In the genomic region with DNA sequence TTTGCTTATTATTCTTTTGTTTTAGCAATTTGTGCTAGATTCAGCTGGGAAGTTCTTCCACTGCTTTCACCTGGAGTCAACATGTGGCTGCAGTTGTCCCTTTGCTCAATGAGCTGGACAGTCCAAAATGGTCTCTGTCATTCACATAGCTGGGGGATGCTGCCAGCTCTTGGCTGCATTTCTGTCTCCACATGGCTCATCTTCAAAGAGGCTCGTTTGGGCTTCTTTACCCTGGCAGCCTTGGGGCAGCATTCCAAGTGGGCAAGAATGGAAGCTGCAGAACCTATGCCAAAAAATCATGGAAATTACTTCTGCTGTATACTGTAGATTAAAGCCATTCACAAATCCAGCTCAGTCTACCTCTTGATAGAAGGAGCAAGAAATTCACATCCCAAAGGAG, we compare ENCODE assay signal across 20 cellular contexts.
DNase-seq lines count a peak whose midpoint lies in the region; ATAC-seq and TF ChIP-seq lines count a peak whose summit lies in the region.
"Had no signal": no experiment of that assay in that cellular context is flagged by ENCODE, and none has a peak within 500 bp of the region (broad histone marks: within the 10 kb centered on the region; RNA-seq: fewer than 3 reads in every experiment).

No MANE protein-coding gene starts in this region.

- no peak overlapping the region for H3K27ac ChIP-seq in mammary epithelial cell (ENCODE audit: insufficient read depth, low read depth, low read length)
- H3K27ac ChIP-seq: 22Rv1; A549; BLaER1 treated with 17β-estradiol and CSF1 and Interleukin-3, amounts not matched to agents 10 nM and 100 nM; C4-2B had no signal

- H3K4me1 ChIP-seq in mammary epithelial cell (ENCODE audit: insufficient read depth, low read length), result no peaks in the 10 kb centered on the region
- H3K4me1 ChIP-seq: A549; BLaER1 treated with 17β-estradiol and CSF1 and Interleukin-3, amounts not matched to agents 10 nM and 100 nM; Caco-2 had no signal

- H3K27me3 ChIP-seq in mammary epithelial cell (ENCODE audit: insufficient read depth, low read length), result no peaks in the 10 kb centered on the region
- H3K27me3 ChIP-seq: BLaER1 treated with 17β-estradiol and CSF1 and Interleukin-3, amounts not matched to agents 10 nM and 100 nM had no signal

- ATAC-seq in HG03354 (IDR thresholded peaks at IDR 0.05; ENCODE audit: poor library complexity, severe bottlenecking, unreplicated experiment) (no peak), HG02885 (IDR thresholded peaks at IDR 0.05; ENCODE audit: poor library complexity, unreplicated experiment) (no peak)
- ATAC-seq: A549; CD8-positive, alpha-beta T cell had no signal

- dilution Hi-C loops in mammary epithelial cell (cut with HindIII; ENCODE audit: low sequenced_read_pairs), result no loop called here

- H3K27me3 Mint-ChIP-seq in MCF 10A (ENCODE audit: insufficient read depth, unreplicated experiment) (no peaks in the 10 kb centered on the region), brain (peaks cover 5% of the 10 kb centered on the region)
- H3K27me3 Mint-ChIP-seq: B cell; CD4-positive, alpha-beta T cell had no signal

- H3K9me3 Mint-ChIP-seq in MCF 10A (ENCODE audit: unreplicated experiment) (peaks cover 7% of the 10 kb centered on the region), brain (peaks cover 8 to 31% (median 16%) of the 10 kb centered on the region in 5 experiments)

- TF ChIP-seq CTCF in mammary epithelial cell (conservative IDR thresholded peaks at IDR 0.05 in 1 of 2, IDR thresholded peaks at IDR 0.05 in 1 of 2; ENCODE audit: extremely low read depth in 1 of 2, insufficient read depth in 1 of 2, low read depth in 1 of 2, low read length in 2 of 2), result no peak
- TF ChIP-seq CTCF in MCF 10A (IDR thresholded peaks at IDR 0.05; ENCODE audit: unreplicated experiment), result no peak
- no peak for TF ChIP-seq CTCF in brain (conservative IDR thresholded peaks at IDR 0.05)

- no peak overlapping the region for H3K9ac ChIP-seq in mammary epithelial cell (ENCODE audit: insufficient read depth, low read length)
- H3K9ac ChIP-seq: BLaER1 treated with 17β-estradiol and CSF1 and Interleukin-3, amounts not matched to agents 10 nM and 100 nM had no signal

- 0% methylated on average over 1 of the region's 1 CpG for WGBS in mammary epithelial cell (ENCODE audit: low coverage, missing lambda C conversion rate)

- POLR2A ChIA-PET in MCF 10A (lab: Yijun Ruan, JAX), result no interaction called here

- H3K4me1 Mint-ChIP-seq in MCF 10A (ENCODE audit: insufficient read depth, unreplicated experiment) (no peaks in the 10 kb centered on the region), brain (no peaks in the 10 kb centered on the region)
- H3K4me1 Mint-ChIP-seq: B cell had no signal

- DNase-seq in NCI-H1092 treated with DMSO at 0.1 percent for 48 hours (lab: John Stamatoyannopoulos, UW) (peak; percentile 1), NCI-H1092 (lab: John Stamatoyannopoulos, UW) (no peak), mammary epithelial cell (no peak), MCF 10A (ENCODE audit: unreplicated experiment) (no peak), NCI-H446 treated with DMSO at 0.1 percent for 48 hours (lab: John Stamatoyannopoulos, UW) (peak; percentile 88)
- DNase-seq: AML-193; Caco-2; Calu3; CD4-positive, alpha-beta T cell; CD8-positive, alpha-beta T cell; DMS79 treated with DMSO at 0.1 percent for 48 hours; GF-D8 had no signal

- intact Hi-C loops in mammary epithelial cell (cut with micrococcal nuclease), result no loop called here
- intact Hi-C loops in MCF 10A (cut with micrococcal nuclease), result no loop called here

- H3K9me3 ChIP-seq in mammary epithelial cell (replicated peaks; ENCODE audit: insufficient read depth, low read length), result peaks cover 12% of the 10 kb centered on the region

- no peak overlapping the region for H3K4me3 Mint-ChIP-seq in MCF 10A (ENCODE audit: unreplicated experiment)
- peak overlapping the region in 1 of 5 experiments; percentile 35 for H3K4me3 Mint-ChIP-seq in brain
- H3K4me3 Mint-ChIP-seq: B cell; CD4-positive, alpha-beta T cell; CD8-positive, alpha-beta T cell had no signal

- H2AFZ ChIP-seq in mammary epithelial cell (ENCODE audit: low read depth, low read length), result peak overlapping the region; percentile 26

- no peak overlapping the region for H3K4me3 ChIP-seq in mammary epithelial cell (replicated peaks in 1 of 3; ENCODE audit: insufficient read depth in 1 of 3, low read depth in 2 of 3, low read length in 3 of 3)
- H3K4me3 ChIP-seq: A549; BLaER1 treated with 17β-estradiol and CSF1 and Interleukin-3, amounts not matched to agents 10 nM and 100 nM had no signal

- BruUV-seq in mammary epithelial cell (replicated peaks; lab: Mats Ljungman, UMichigan) (no TSS peak), MCF 10A (replicated peaks; lab: Mats Ljungman, UMichigan) (no TSS peak)

- H3K36me3 ChIP-seq in mammary epithelial cell (ENCODE audit: insufficient read depth, low read length), result no peaks in the 10 kb centered on the region
- H3K36me3 ChIP-seq: BLaER1 treated with 17β-estradiol and CSF1 and Interleukin-3, amounts not matched to agents 10 nM and 100 nM had no signal

- H3K4me2 ChIP-seq in mammary epithelial cell (ENCODE audit: insufficient read depth, low read depth, low read length), result no peak overlapping the region
- H3K4me2 ChIP-seq: A549; BLaER1 treated with 17β-estradiol and CSF1 and Interleukin-3, amounts not matched to agents 10 nM and 100 nM had no signal

- CTCF ChIA-PET in mammary epithelial cell (lab: Charles Lee; ENCODE audit: low non-redundant PET) (no interaction called here), MCF 10A (lab: Yijun Ruan, JAX) (no interaction called here)

- H3K27ac Mint-ChIP-seq in MCF 10A (ENCODE audit: low read depth, unreplicated experiment), result no peak overlapping the region
- H3K27ac Mint-ChIP-seq in brain, result peak overlapping the region in 3 of 5 experiments; percentile 53 to 64 (median 53)
- H3K27ac Mint-ChIP-seq: B cell; CD4-positive, alpha-beta T cell; CD8-positive, alpha-beta T cell had no signal

- no peaks in the 10 kb centered on the region for H4K20me1 ChIP-seq in mammary epithelial cell (ENCODE audit: insufficient read depth, low read length)
- H4K20me1 ChIP-seq: BLaER1 treated with 17β-estradiol and CSF1 and Interleukin-3, amounts not matched to agents 10 nM and 100 nM had no signal

- H3K79me2 ChIP-seq in mammary epithelial cell (ENCODE audit: insufficient read depth, low read length), result no peaks in the 10 kb centered on the region

- in situ Hi-C loops in mammary epithelial cell (cut with MboI; ENCODE audit: low sequenced_read_pairs in 2 of 2), result no loop called here

- H3K36me3 Mint-ChIP-seq in MCF 10A (ENCODE audit: insufficient read depth, unreplicated experiment) (no peaks in the 10 kb centered on the region), brain (peaks cover 18% of the 10 kb centered on the region)
- H3K36me3 Mint-ChIP-seq: CD8-positive, alpha-beta T cell had no signal

Comparison
In these comparisons a context has a peak if more than half of its experiments do, and no peak if none do; other contexts are left out.
1. DNase-seq: peak in NCI-H1092 treated with DMSO at 0.1 percent for 48 hours (single experiment) and NCI-H446 treated with DMSO at 0.1 percent for 48 hours (single experiment); none in NCI-H1092 (single experiment), mammary epithelial cell (single experiment) and MCF 10A (single experiment).